8 cellular contexts compared by ENCODE assay signal in genomic region chr17:7405882-7406825, GRCh38. TPM values are rescaled to one million over a fixed set of nuclear protein-coding genes. Genes with fewer than 3 reads are reported as not detected.
A peak's percentile ranks its signal among the peaks of the same experiment; 100 is the strongest.
DNase-seq lines count a peak whose midpoint lies in the region; FAIRE-seq and TF ChIP-seq lines count a peak whose summit lies in the region.

No MANE protein-coding gene starts in this region.

- peaks cover 17% of the 10 kb centered on the region; the same call in 1 of the 2 replicates for H3K23me2 ChIP-seq in H1 (ENCODE audit: low read depth, low read length)

- H3K27ac Mint-ChIP-seq in CD8-positive, alpha-beta memory T cell = peak overlapping the region in 5 of 8 donors; percentile 50 to 96 (median 65)

- no peaks in the 10 kb centered on the region for H3K36me3 ChIP-seq in CD8-positive, alpha-beta memory T cell (ENCODE audit: insufficient read depth, low read length)
- peaks cover 2 to 19% (median 17%) of the 10 kb centered on the region in 4 experiments; a peak in 5 of 8 replicates for H3K36me3 ChIP-seq in H1 (ENCODE audit: control insufficient read depth in 2 of 4, insufficient read depth in 4 of 4, low read length in 3 of 4)
- H3K36me3 ChIP-seq in parathyroid adenoma (ENCODE audit: control insufficient read depth, insufficient read depth, low read length) = no peaks in the 10 kb centered on the region
- no peaks in the 10 kb centered on the region for H3K36me3 ChIP-seq in kidney (ENCODE audit: control insufficient read depth in 1 of 2, insufficient read depth in 2 of 2, low read length in 2 of 2)

- no peak for TF ChIP-seq RAD21 in H1 (IDR thresholded peaks at IDR 0.05 in 1 of 2, conservative IDR thresholded peaks at IDR 0.05 in 1 of 2; ENCODE audit: low read depth in 2 of 2, low read length in 2 of 2)

- H4K8ac ChIP-seq in H1 (ENCODE audit: extremely low read depth, insufficient read depth, low read length) = no peak overlapping the region

- H3K4me2 ChIP-seq in H1 (ENCODE audit: insufficient read depth in 1 of 2, low read depth in 2 of 2, low read length in 2 of 2) (peak overlapping the region; percentile 90 to 97), parathyroid adenoma (ENCODE audit: low read length) (peak overlapping the region; percentile 87)

- no peak for TF ChIP-seq POLR2A in H1 (IDR thresholded peaks at IDR 0.05; ENCODE audit: control extremely low read depth in 1 of 2, low read depth in 2 of 2, low read length in 2 of 2)

- peaks cover 0 to 5% of the 10 kb centered on the region in 2 donors for H3K27me3 Mint-ChIP-seq in CD8-positive, alpha-beta memory T cell

- H4K91ac ChIP-seq in H1 (replicated peaks; ENCODE audit: insufficient read length, low read length) = no peak overlapping the region

- TF ChIP-seq EP300 in H1 (IDR thresholded peaks at IDR 0.05; ENCODE audit: borderline replicate concordance in 1 of 2, low read depth in 2 of 2, low read length in 2 of 2) = no peak

- no peak overlapping the region for H3K27ac ChIP-seq in CD8-positive, alpha-beta memory T cell (ENCODE audit: low read depth, low read length)
- no peak overlapping the region for H3K27ac ChIP-seq in H1 (ENCODE audit: low read depth, low read length)
- H3K27ac ChIP-seq in parathyroid adenoma = peak overlapping the region; percentile 72
- no peak overlapping the region for H3K27ac ChIP-seq in kidney (ENCODE audit: low read depth in 2 of 2, low read length in 2 of 2)

- no peaks in the 10 kb centered on the region for H3K9me3 ChIP-seq in CD8-positive, alpha-beta memory T cell (ENCODE audit: low read length)
- H3K9me3 ChIP-seq in H1 (ENCODE audit: insufficient read depth in 2 of 2, low read depth in 1 of 2, low read length in 1 of 2) (no peaks in the 10 kb centered on the region), parathyroid adenoma (ENCODE audit: control insufficient read depth, low read length) (no peaks in the 10 kb centered on the region), kidney (ENCODE audit: control insufficient read depth in 1 of 2, low read length in 2 of 2) (no peaks in the 10 kb centered on the region)

- no peak overlapping the region for H2BK12ac ChIP-seq in H1 (ENCODE audit: low read depth, low read length)

- H3K4me3 Mint-ChIP-seq in CD8-positive, alpha-beta memory T cell = peak overlapping the region; percentile 52 to 87 (median 70)

- FAIRE-seq in H1 (lab: Jason Lieb, UNC) (no peak), kidney (lab: Jason Lieb, UNC) (no peak)

- no peak overlapping the region for H3K4me3 ChIP-seq in CD8-positive, alpha-beta memory T cell (ENCODE audit: low read length)
- H3K4me3 ChIP-seq in H1 (ENCODE audit: extremely low read depth in 1 of 4, insufficient read depth in 2 of 4, low read depth in 3 of 4, low read length in 4 of 4) (peak overlapping the region; percentile 72 to 94 (median 81)), parathyroid adenoma (ENCODE audit: low read depth, low read length) (peak overlapping the region; percentile 65), kidney (ENCODE audit: low read length in 2 of 2) (peak overlapping the region in 1 of 2 donors; percentile 72)

- H3K14ac ChIP-seq in H1 (ENCODE audit: insufficient read length) = no peak overlapping the region

- H3K9me3 Mint-ChIP-seq in CD8-positive, alpha-beta memory T cell = no peaks in the 10 kb centered on the region

- H3K4me1 Mint-ChIP-seq in CD8-positive, alpha-beta memory T cell = peaks cover 17 to 41% (median 23%) of the 10 kb centered on the region in 3 donors

- POLR2A ChIA-PET in CD8-positive, alpha-beta memory T cell (lab: Charles Lee) = interaction anchor here (1.0 to 1.1 kb wide), 2 partner anchors 22 to 178 kb away, joined by 3 read pairs; partner anchors contain the start of gene MPDU1
- POLR2A ChIA-PET in H1 (lab: Charles Lee; ENCODE audit: partially characterized antibody) = interaction anchor here (0.7 to 8.2 kb wide), 20 partner anchors 10 to 152 kb away, joined by 3 to 66 read pairs (median 4); partner anchors contain the start of genes ACAP1, CHRNB1, FGF11 and PLSCR3

- H3K4me1 ChIP-seq in CD8-positive, alpha-beta memory T cell (ENCODE audit: insufficient read depth, low read length) = peaks cover 16% of the 10 kb centered on the region
- H3K4me1 ChIP-seq in H1 (replicated peaks in 1 of 4; ENCODE audit: control insufficient read depth in 3 of 4, insufficient read depth in 4 of 4, low read length in 3 of 4) = peaks cover 0 to 16% (median 11%) of the 10 kb centered on the region in 4 experiments; a peak in 5 of 7 replicates
- peaks cover 11% of the 10 kb centered on the region for H3K4me1 ChIP-seq in parathyroid adenoma
- H3K4me1 ChIP-seq in kidney (ENCODE audit: control insufficient read depth in 1 of 2, insufficient read depth in 1 of 2, low read depth in 1 of 2, low read length in 2 of 2) = peaks cover 6% of the 10 kb centered on the region in 2 donors

- H3K79me2 ChIP-seq in H1 (ENCODE audit: control insufficient read depth in 1 of 2, insufficient read depth in 2 of 2, low read length in 2 of 2) = peaks cover 0 to 8% of the 10 kb centered on the region in 2 experiments; a peak in 1 of 4 replicates
- H3K79me2 ChIP-seq in parathyroid adenoma = peaks cover under 1% of the 10 kb centered on the region

- DNase-seq in CD8-positive, alpha-beta memory T cell = no peak
- DNase-seq in NCI-H748 treated with DMSO at 0.1 percent for 48 hours (lab: John Stamatoyannopoulos, UW) (peak; percentile 14), H1 (ENCODE audit: low read depth in 1 of 2, low spot score in 2 of 2) (no peak), NCI-H2227 treated with DMSO at 0.1 percent for 48 hours (lab: John Stamatoyannopoulos, UW) (no peak), kidney (no peak), posterior vena cava (ENCODE audit: low spot score) (no peak), islet precursor cell (no peak)

- 0 out of 2 replicates have a peak overlapping the region, but pooled peaks have one; percentile 88 for H2BK5ac ChIP-seq in H1 (ENCODE audit: low read depth, low read length)

- H2AK5ac ChIP-seq in H1 (ENCODE audit: low read depth, low read length) = no peak overlapping the region

- H3K79me1 ChIP-seq in H1 (ENCODE audit: low read depth, low read length) = peaks cover 7% of the 10 kb centered on the region

- no peak overlapping the region for H4K5ac ChIP-seq in H1 (ENCODE audit: insufficient read length, low read depth, low read length)

- peak overlapping the region; percentile 23 for H3K4ac ChIP-seq in H1 (replicated peaks; ENCODE audit: insufficient read length, low read depth, low read length)

- H3K18ac ChIP-seq in H1 (ENCODE audit: extremely low read depth, low read length) = no peak overlapping the region

- H2BK120ac ChIP-seq in H1 (replicated peaks; ENCODE audit: low read depth, low read length) = no peak overlapping the region

- intact Hi-C loops in kidney (cut with DNase I) = no loop called here
- intact Hi-C loops in posterior vena cava (cut with DNase I) = no loop called here

- TF ChIP-seq CTCF in H1 (IDR thresholded peaks at IDR 0.05; ENCODE audit: control extremely low read depth in 1 of 3, insufficient read depth in 1 of 3, low read depth in 1 of 3, low read length in 3 of 3) (no peak), parathyroid adenoma (IDR thresholded peaks at IDR 0.05) (no peak), kidney (IDR thresholded peaks at IDR 0.05; ENCODE audit: borderline replicate concordance, extremely low read depth, insufficient read depth) (no peak)

- no peak overlapping the region for H3K23ac ChIP-seq in H1 (ENCODE audit: insufficient read length)

- CTCF ChIA-PET in CD8-positive, alpha-beta memory T cell (lab: Charles Lee) = interaction anchor here (1.0 to 1.9 kb wide), 2 partner anchors 21 to 31 kb away, joined by 3 to 5 read pairs; no protein-coding TSS in a partner anchor
- CTCF ChIA-PET in H1 (lab: Charles Lee; ENCODE audit: partially characterized antibody) = interaction anchor here (1.0 to 2.9 kb wide), 7 partner anchors 15 to 155 kb away, joined by 3 to 15 read pairs (median 4); partner anchors contain the start of gene SPEM1

- H3K9ac ChIP-seq in H1 (replicated peaks in 1 of 4; ENCODE audit: extremely low read depth in 1 of 4, low read depth in 3 of 4, low read length in 3 of 4) (no peak overlapping the region), parathyroid adenoma (no peak overlapping the region), kidney (ENCODE audit: low read length in 2 of 2) (peak overlapping the region in 1 of 2 donors; percentile 55)

- no peaks in the 10 kb centered on the region for H3K27me3 ChIP-seq in CD8-positive, alpha-beta memory T cell (ENCODE audit: insufficient read depth, low read length, poor library complexity, severe bottlenecking)
- H3K27me3 ChIP-seq in H1 (replicated peaks in 1 of 4; ENCODE audit: control insufficient read depth in 3 of 4, extremely low read depth in 1 of 4, insufficient read depth in 3 of 4, low read length in 3 of 4) (no peaks in the 10 kb centered on the region; a peak in 1 of 7 replicates), parathyroid adenoma (ENCODE audit: control insufficient read depth, insufficient read depth, low read length) (no peaks in the 10 kb centered on the region)

- H2AFZ ChIP-seq in H1 (ENCODE audit: low read length) (no peak overlapping the region), parathyroid adenoma (peak overlapping the region; percentile 81)

- H3K56ac ChIP-seq in H1 (replicated peaks; ENCODE audit: insufficient read length, low read depth, low read length) = no peak overlapping the region

- H4K20me1 ChIP-seq in H1 (replicated peaks in 1 of 2; ENCODE audit: control insufficient read depth in 1 of 2, insufficient read depth in 2 of 2, low read length in 2 of 2) = peaks cover 0 to 20% of the 10 kb centered on the region in 2 experiments

- no peak overlapping the region; the same call in 1 of the 2 replicates for H2BK15ac ChIP-seq in H1 (ENCODE audit: low read length)

- H2BK20ac ChIP-seq in H1 (ENCODE audit: low read length) = no peak overlapping the region

- H3K36me3 Mint-ChIP-seq in CD8-positive, alpha-beta memory T cell = peaks cover 0 to 5% (median 0%) of the 10 kb centered on the region in 3 donors

- 11% methylated on average over 4 of the region's 16 CpGs; no CpG with 5 or more reads in 1 of the 2 experiments for WGBS in H1 (ENCODE audit: extremely low coverage in 1 of 2, insufficient coverage in 1 of 2, insufficient read length in 1 of 2, insufficient replicate concordance in 2 of 2, low coverage in 1 of 2, low lambda C conversion rate in 2 of 2, missing lambda C conversion rate in 1 of 2), 2 experiments

RNA-seq across cellular contexts. Expression of gene NLGN2, which starts 1.5 kb away (rescaled TPM):
- total RNA-seq in CD8-positive, alpha-beta memory T cell = 1 to 10 TPM; 5.6 to 6.6 TPM
- polyA plus RNA-seq in CD8-positive, alpha-beta memory T cell = 0.06 TPM
- total RNA-seq in H1 (2021; fragmentation: NEBNext Ultra II Directional; extraction: Animal tissue kit (Norgen Biotek cat#: 25700)) = 62.6 and 62.8 TPM in 2 replicates
- 21.2 and 45.6 TPM in 2 replicates for polyA plus RNA-seq in H1 (2011; rRNA removed)
- 28.1 TPM for polyA plus RNA-seq in H1 (2011; cell fraction: cytosol; rRNA removed)
- polyA plus RNA-seq in H1 (2011; cell fraction: nucleus; rRNA removed) = 194 TPM
- polyA plus RNA-seq in H1 (2012, experiment 1 of 2) = 60.9 to 78.3 TPM (median 69.0 TPM) in 4 replicates
- polyA plus RNA-seq in H1 (2012, experiment 2 of 2) = 43.8 TPM
- polyA plus RNA-seq in H1 (2013, experiment 1 of 2) = 48.9 TPM
- 47.1 TPM for polyA plus RNA-seq in H1 (2013, experiment 2 of 2)
- 8.9 and 14.3 TPM in 2 replicates for polyA minus RNA-seq in H1 (2011; rRNA and poly(A)+ RNA removed)
- 18.4 TPM for polyA minus RNA-seq in H1 (2011; cell fraction: cytosol; rRNA and poly(A)+ RNA removed)
- polyA minus RNA-seq in H1 (2011; cell fraction: nucleus; rRNA and poly(A)+ RNA removed) = 22.7 TPM
- total RNA-seq in kidney = 23.4 TPM
- 7.3 TPM for polyA plus RNA-seq in kidney (ENCODE audit: insufficient read depth, low read depth, low replicate concordance)
- 10 to 100 TPM; 31.6 to 34.2 TPM for total RNA-seq in posterior vena cava

RNA-seq across cellular contexts. Expression of gene TMEM256, which starts 2.3 kb away (rescaled TPM):
- 10 to 100 TPM; 45.4 to 51.4 TPM for total RNA-seq in CD8-positive, alpha-beta memory T cell
- 62.4 TPM for polyA plus RNA-seq in CD8-positive, alpha-beta memory T cell
- 97.0 and 104 TPM in 2 replicates for total RNA-seq in H1 (2021; fragmentation: NEBNext Ultra II Directional; extraction: Animal tissue kit (Norgen Biotek cat#: 25700))
- 350 and 405 TPM in 2 replicates for polyA plus RNA-seq in H1 (2011; rRNA removed)
- 220 TPM for polyA plus RNA-seq in H1 (2011; cell fraction: cytosol; rRNA removed)
- 276 TPM for polyA plus RNA-seq in H1 (2011; cell fraction: nucleus; rRNA removed)
- 111 to 176 TPM (median 170 TPM) in 4 replicates for polyA plus RNA-seq in H1 (2012, experiment 1 of 2)
- polyA plus RNA-seq in H1 (2012, experiment 2 of 2) = 458 TPM
- polyA plus RNA-seq in H1 (2013, experiment 1 of 2) = 212 TPM
- 207 TPM for polyA plus RNA-seq in H1 (2013, experiment 2 of 2)
- polyA minus RNA-seq in H1 (2011; rRNA and poly(A)+ RNA removed) = 34.3 and 40.5 TPM in 2 replicates
- polyA minus RNA-seq in H1 (2011; cell fraction: cytosol; rRNA and poly(A)+ RNA removed) = 33.0 TPM
- 34.0 TPM for polyA minus RNA-seq in H1 (2011; cell fraction: nucleus; rRNA and poly(A)+ RNA removed)
- 55.8 TPM for total RNA-seq in kidney
- 389 TPM for polyA plus RNA-seq in kidney (ENCODE audit: insufficient read depth, low read depth, low replicate concordance)
- total RNA-seq in posterior vena cava = 10 to 100 TPM; 39.3 to 65.5 TPM

RNA-seq across cellular contexts. Expression of gene PLSCR3, which starts 11.8 kb away (rescaled TPM):
- total RNA-seq in CD8-positive, alpha-beta memory T cell = 10 to 100 TPM; 79.1 to 81.6 TPM
- 152 TPM for polyA plus RNA-seq in CD8-positive, alpha-beta memory T cell
- total RNA-seq in H1 (2021; fragmentation: NEBNext Ultra II Directional; extraction: Animal tissue kit (Norgen Biotek cat#: 25700)) = 35.7 and 38.7 TPM in 2 replicates
- polyA plus RNA-seq in H1 (2011; rRNA removed) = 36.1 and 69.0 TPM in 2 replicates
- 21.9 TPM for polyA plus RNA-seq in H1 (2011; cell fraction: cytosol; rRNA removed)
- polyA plus RNA-seq in H1 (2011; cell fraction: nucleus; rRNA removed) = 61.5 TPM
- 21.3 to 44.2 TPM (median 42.6 TPM) in 4 replicates for polyA plus RNA-seq in H1 (2012, experiment 1 of 2)
- polyA plus RNA-seq in H1 (2012, experiment 2 of 2) = 53.7 TPM
- polyA plus RNA-seq in H1 (2013, experiment 1 of 2) = 52.2 TPM
- polyA plus RNA-seq in H1 (2013, experiment 2 of 2) = 48.2 TPM
- polyA minus RNA-seq in H1 (2011; rRNA and poly(A)+ RNA removed) = 7.4 and 14.2 TPM in 2 replicates
- 25.2 TPM for polyA minus RNA-seq in H1 (2011; cell fraction: cytosol; rRNA and poly(A)+ RNA removed)
- 21.0 TPM for polyA minus RNA-seq in H1 (2011; cell fraction: nucleus; rRNA and poly(A)+ RNA removed)
- 35.0 TPM for total RNA-seq in kidney
- polyA plus RNA-seq in kidney (ENCODE audit: insufficient read depth, low read depth, low replicate concordance) = 26.4 TPM
- total RNA-seq in posterior vena cava = 10 to 100 TPM; 31.8 to 37.6 TPM

RNA-seq across cellular contexts. Expression of gene SPEM1, which starts 14.0 kb away (rescaled TPM):
- total RNA-seq in CD8-positive, alpha-beta memory T cell = not detected
- polyA plus RNA-seq in CD8-positive, alpha-beta memory T cell = not detected
- not detected in 2 replicates for total RNA-seq in H1 (2021; fragmentation: NEBNext Ultra II Directional; extraction: Animal tissue kit (Norgen Biotek cat#: 25700))
- 0.09 TPM in 1 of 2 replicates, not detected in the other for polyA plus RNA-seq in H1 (2011; rRNA removed)
- not detected for polyA plus RNA-seq in H1 (2011; cell fraction: cytosol; rRNA removed)
- 0.90 TPM for polyA plus RNA-seq in H1 (2011; cell fraction: nucleus; rRNA removed)
- polyA plus RNA-seq in H1 (2012, experiment 1 of 2) = 0.27 TPM in 1 of 4 replicates, not detected in the others
- not detected for polyA plus RNA-seq in H1 (2012, experiment 2 of 2)
- polyA plus RNA-seq in H1 (2013, experiment 1 of 2) = 0.06 TPM
- polyA plus RNA-seq in H1 (2013, experiment 2 of 2) = 0.06 TPM
- polyA minus RNA-seq in H1 (2011; rRNA and poly(A)+ RNA removed) = not detected in 2 replicates
- polyA minus RNA-seq in H1 (2011; cell fraction: cytosol; rRNA and poly(A)+ RNA removed) = not detected
- polyA minus RNA-seq in H1 (2011; cell fraction: nucleus; rRNA and poly(A)+ RNA removed) = not detected
- not detected for total RNA-seq in kidney
- not detected for polyA plus RNA-seq in kidney (ENCODE audit: insufficient read depth, low read depth, low replicate concordance)
- total RNA-seq in posterior vena cava = not detected

RNA-seq across cellular contexts. Expression of gene SPEM2, which starts 19.3 kb away (rescaled TPM):
- total RNA-seq in CD8-positive, alpha-beta memory T cell = not detected
- polyA plus RNA-seq in CD8-positive, alpha-beta memory T cell = not detected
- total RNA-seq in H1 (2021; fragmentation: NEBNext Ultra II Directional; extraction: Animal tissue kit (Norgen Biotek cat#: 25700)) = not detected in 2 replicates
- 0.03 and 0.17 TPM in 2 replicates for polyA plus RNA-seq in H1 (2011; rRNA removed)
- polyA plus RNA-seq in H1 (2011; cell fraction: cytosol; rRNA removed) = 0.08 TPM
- polyA plus RNA-seq in H1 (2011; cell fraction: nucleus; rRNA removed) = 0.50 TPM
- 0.22 TPM in 1 of 4 replicates, not detected in the others for polyA plus RNA-seq in H1 (2012, experiment 1 of 2)
- not detected for polyA plus RNA-seq in H1 (2012, experiment 2 of 2)
- 0.02 TPM for polyA plus RNA-seq in H1 (2013, experiment 1 of 2)
- polyA plus RNA-seq in H1 (2013, experiment 2 of 2) = 0.07 TPM
- not detected in 2 replicates for polyA minus RNA-seq in H1 (2011; rRNA and poly(A)+ RNA removed)
- polyA minus RNA-seq in H1 (2011; cell fraction: cytosol; rRNA and poly(A)+ RNA removed) = not detected
- polyA minus RNA-seq in H1 (2011; cell fraction: nucleus; rRNA and poly(A)+ RNA removed) = not detected
- not detected for total RNA-seq in kidney
- not detected for polyA plus RNA-seq in kidney (ENCODE audit: insufficient read depth, low read depth, low replicate concordance)
- not detected for total RNA-seq in posterior vena cava
